In the genomic region with DNA sequence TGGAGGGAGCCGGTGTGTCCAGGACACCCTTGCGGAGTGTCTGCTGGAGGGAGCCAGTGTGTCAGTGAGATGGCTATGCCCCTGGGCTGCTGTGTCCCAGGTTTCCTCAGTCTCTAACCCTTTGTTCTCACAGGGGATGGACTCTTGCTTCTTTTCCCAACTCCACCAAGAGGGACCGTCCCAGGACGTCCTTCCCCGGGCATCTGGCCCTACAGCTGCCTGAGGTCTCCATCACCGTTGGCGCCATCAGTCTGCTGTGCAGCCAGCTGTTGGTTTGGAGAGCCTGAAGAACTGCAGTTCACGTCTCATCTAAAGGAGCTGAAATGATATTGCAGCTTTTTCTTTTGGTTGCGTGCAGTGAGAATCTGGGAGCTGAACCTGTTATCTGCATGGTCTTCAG, we compare ENCODE assay signal across 1 cellular context.
TF ChIP-seq lines count a peak whose summit lies in the region.

No MANE protein-coding gene starts in this region.

TF ChIP-seq in K562, 482 proteins besides CTCF, POLR2A, EP300 and RAD21 (continued from another document):
- TF ChIP-seq, protein P1, sequence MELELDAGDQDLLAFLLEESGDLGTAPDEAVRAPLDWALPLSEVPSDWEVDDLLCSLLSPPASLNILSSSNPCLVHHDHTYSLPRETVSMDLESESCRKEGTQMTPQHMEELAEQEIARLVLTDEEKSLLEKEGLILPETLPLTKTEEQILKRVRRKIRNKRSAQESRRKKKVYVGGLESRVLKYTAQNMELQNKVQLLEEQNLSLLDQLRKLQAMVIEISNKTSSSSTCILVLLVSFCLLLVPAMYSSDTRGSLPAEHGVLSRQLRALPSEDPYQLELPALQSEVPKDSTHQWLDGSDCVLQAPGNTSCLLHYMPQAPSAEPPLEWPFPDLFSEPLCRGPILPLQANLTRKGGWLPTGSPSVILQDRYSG (tag; conservative IDR thresholded peaks at IDR 0.05; ENCODE audit: low read depth): no peak
- TF ChIP-seq, protein P2, sequence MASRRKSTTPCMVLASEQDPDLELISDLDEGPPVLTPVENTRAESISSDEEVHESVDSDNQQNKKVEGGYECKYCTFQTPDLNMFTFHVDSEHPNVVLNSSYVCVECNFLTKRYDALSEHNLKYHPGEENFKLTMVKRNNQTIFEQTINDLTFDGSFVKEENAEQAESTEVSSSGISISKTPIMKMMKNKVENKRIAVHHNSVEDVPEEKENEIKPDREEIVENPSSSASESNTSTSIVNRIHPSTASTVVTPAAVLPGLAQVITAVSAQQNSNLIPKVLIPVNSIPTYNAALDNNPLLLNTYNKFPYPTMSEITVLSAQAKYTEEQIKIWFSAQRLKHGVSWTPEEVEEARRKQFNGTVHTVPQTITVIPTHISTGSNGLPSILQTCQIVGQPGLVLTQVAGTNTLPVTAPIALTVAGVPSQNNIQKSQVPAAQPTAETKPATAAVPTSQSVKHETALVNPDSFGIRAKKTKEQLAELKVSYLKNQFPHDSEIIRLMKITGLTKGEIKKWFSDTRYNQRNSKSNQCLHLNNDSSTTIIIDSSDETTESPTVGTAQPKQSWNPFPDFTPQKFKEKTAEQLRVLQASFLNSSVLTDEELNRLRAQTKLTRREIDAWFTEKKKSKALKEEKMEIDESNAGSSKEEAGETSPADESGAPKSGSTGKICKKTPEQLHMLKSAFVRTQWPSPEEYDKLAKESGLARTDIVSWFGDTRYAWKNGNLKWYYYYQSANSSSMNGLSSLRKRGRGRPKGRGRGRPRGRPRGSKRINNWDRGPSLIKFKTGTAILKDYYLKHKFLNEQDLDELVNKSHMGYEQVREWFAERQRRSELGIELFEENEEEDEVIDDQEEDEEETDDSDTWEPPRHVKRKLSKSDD (conservative IDR thresholded peaks at IDR 0.05; ENCODE audit: low read length): no peak
TF ChIP-seq in K562: peak in this region for 0.
